In the genomic region with DNA sequence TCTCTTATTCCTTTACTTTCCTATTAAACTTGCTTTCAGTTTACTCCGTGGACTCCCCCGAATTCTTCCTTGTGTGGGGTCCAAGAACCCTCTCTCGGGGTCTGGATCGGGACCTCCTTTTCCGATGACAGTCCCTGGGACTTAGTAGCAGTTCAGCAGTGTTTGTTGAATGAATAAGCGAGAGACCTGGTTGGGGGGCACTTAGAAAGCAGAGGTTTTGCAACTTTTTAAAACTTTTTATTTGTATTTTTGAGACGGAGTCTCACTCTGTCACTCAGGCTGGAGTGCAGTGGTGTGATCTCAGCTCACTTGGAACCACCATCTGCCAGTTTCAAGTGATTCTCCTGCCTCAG, we compare ENCODE assay signal across 27 cellular contexts. TPM values are rescaled to one million over a fixed set of nuclear protein-coding genes. Genes with fewer than 3 reads are reported as not detected.
DNase-seq lines count a peak whose midpoint lies in the region; ATAC-seq, FAIRE-seq and TF ChIP-seq lines count a peak whose summit lies in the region.
"Had no signal": no experiment of that assay in that cellular context is flagged by ENCODE, and none has a peak within 500 bp of the region (broad histone marks: within the 10 kb centered on the region; RNA-seq: fewer than 3 reads in every experiment).

No MANE protein-coding gene starts in this region.

- no peak for FAIRE-seq in K562 (lab: Jason Lieb, UNC)

- H2AFZ ChIP-seq in K562 (ENCODE audit: low read depth, low read length), result peak overlapping the region; percentile 41; the same call in 1 of the 2 replicates
- H2AFZ ChIP-seq: GM23248 had no signal

- H3K36me3 Mint-ChIP-seq in mesothelial cell of epicardium, result no peaks in the 10 kb centered on the region
- H3K36me3 Mint-ChIP-seq: CD8-positive, alpha-beta T cell had no signal

- no peak for TF ChIP-seq RAD21 in K562 (CRISPR knock-in tag; conservative IDR thresholded peaks at IDR 0.05 in 1 of 2, IDR thresholded peaks at IDR 0.05 in 1 of 2)

- H3K79me2 ChIP-seq in K562 (ENCODE audit: control insufficient read depth, insufficient read depth, low read length), result no peaks in the 10 kb centered on the region

- TF ChIP-seq CTCF in K562 (IDR thresholded peaks at IDR 0.05 in 2 of 3, conservative IDR thresholded peaks at IDR 0.05 in 1 of 3; ENCODE audit: insufficient read depth in 2 of 3, low read depth in 1 of 3, low read length in 3 of 3) (no peak), mesothelial cell of epicardium (IDR thresholded peaks at IDR 0.05; ENCODE audit: unreplicated experiment) (no peak), tibial nerve (IDR thresholded peaks at IDR 0.05) (no peak)

- H3K4me3 ChIP-seq in HUES48 (ENCODE audit: low read depth, low read length), result no peak overlapping the region
- H3K4me3 ChIP-seq in K562, result no peak overlapping the region
- no peak overlapping the region for H3K4me3 ChIP-seq in tibial nerve
- H3K4me3 ChIP-seq in SJCRH30, result no peak overlapping the region
- H3K4me3 ChIP-seq: GM23248, Peyer's patch had no signal

- intact Hi-C loops in K562 (cut with micrococcal nuclease), result no loop called here

- H3K4me1 ChIP-seq in HUES48 (ENCODE audit: control insufficient read depth, insufficient read depth, low read length) (peaks cover 20% of the 10 kb centered on the region; the same call in 1 of the 2 replicates), K562 (replicated peaks in 1 of 2; ENCODE audit: control insufficient read depth in 2 of 2, insufficient read depth in 2 of 2, low read length in 2 of 2) (peaks cover 3 to 49% of the 10 kb centered on the region in 2 experiments; a peak in 4 of 5 replicates), tibial nerve (peaks cover 0 to 73% (median 24%) of the 10 kb centered on the region in 4 donors), SJCRH30 (peaks cover 32% of the 10 kb centered on the region)

- TF ChIP-seq POLR2A in K562 (conservative IDR thresholded peaks at IDR 0.05) (no peak), tibial nerve (IDR thresholded peaks at IDR 0.05) (no peak)

- no peak overlapping the region for H3K9ac ChIP-seq in HUES48 (ENCODE audit: low read depth, low read length)
- H3K9ac ChIP-seq in K562 (ENCODE audit: insufficient read depth in 1 of 2, low read depth in 2 of 2, low read length in 2 of 2), result no peak overlapping the region; a peak in 1 of 4 replicates
- H3K9ac ChIP-seq: GM23248 had no signal

- CTCF ChIA-PET in K562 (lab: Yijun Ruan, JAX; ENCODE audit: low intra/inter-chr PET ratio), result no interaction called here

- H3K36me3 ChIP-seq in HUES48 (ENCODE audit: control insufficient read depth, insufficient read depth, low read length), result no peaks in the 10 kb centered on the region
- no peaks in the 10 kb centered on the region for H3K36me3 ChIP-seq in K562 (ENCODE audit: control insufficient read depth, insufficient read depth, low read length)
- H3K36me3 ChIP-seq in tibial nerve, result no peaks in the 10 kb centered on the region
- H3K36me3 ChIP-seq in SJCRH30, result no peaks in the 10 kb centered on the region
- H3K36me3 ChIP-seq: Peyer's patch had no signal

- peak overlapping the region; percentile 96 for H3K27ac Mint-ChIP-seq in mesothelial cell of epicardium
- H3K27ac Mint-ChIP-seq: CD8-positive, alpha-beta T cell had no signal

- TF ChIP-seq EP300 in K562 (IDR thresholded peaks at IDR 0.05; ENCODE audit: low read length), result no peak
- no peak for TF ChIP-seq EP300 in tibial nerve (IDR thresholded peaks at IDR 0.05)

- no peak for DNase-seq in K562 (ENCODE audit: extremely low read depth in 1 of 4, low spot score in 3 of 4)
- DNase-seq in mesothelial cell of epicardium (ENCODE audit: low spot score in 2 of 2, unreplicated experiment in 2 of 2), result no peak
- DNase-seq in tibial nerve (ENCODE audit: low spot score in 2 of 2), result no peak
- DNase-seq in EL, result no peak
- DNase-seq in SJCRH30, result no peak
- DNase-seq in foreskin melanocyte, result no peak
- DNase-seq: ACHN; C1 segment of cervical spinal cord; CD8-positive, alpha-beta T cell; GDM1; NCI-H1105 treated with DMSO at 0.1 percent for 48 hours; NCI-H2029 treated with DMSO at 0.1 percent for 48 hours; NCI-H226; NCI-H510A treated with DMSO at 0.1 percent for 48 hours; NCI-H774; Peyer's patch had no signal

- in situ Hi-C loops in K562 (cut with MboI), result no loop called here

- H4K20me1 ChIP-seq in K562 (replicated peaks; ENCODE audit: control insufficient read depth, insufficient read depth, low read length), result no peaks in the 10 kb centered on the region

- peaks cover 36% of the 10 kb centered on the region for H3K4me1 Mint-ChIP-seq in mesothelial cell of epicardium

- no peaks in the 10 kb centered on the region for H3K27me3 Mint-ChIP-seq in mesothelial cell of epicardium (ENCODE audit: low read depth)

- no TSS peak for BruUV-seq in K562 (replicated peaks; lab: Mats Ljungman, UMichigan)

- peak overlapping the region; percentile 22; the same call in 1 of the 2 replicates for H3K4me2 ChIP-seq in K562 (ENCODE audit: insufficient read depth, low read length)

- ATAC-seq in K562 (no peak), GM18907 (IDR thresholded peaks at IDR 0.05; ENCODE audit: unreplicated experiment) (no peak)
- ATAC-seq: CD8-positive, alpha-beta T cell; Right ventricle myocardium inferior had no signal

- H3K9me3 ChIP-seq in HUES48 (ENCODE audit: control insufficient read depth, insufficient read depth, low read length), result no peaks in the 10 kb centered on the region
- no peaks in the 10 kb centered on the region for H3K9me3 ChIP-seq in K562 (replicated peaks; ENCODE audit: control insufficient read depth, insufficient read depth, low read depth, low read length)
- H3K9me3 ChIP-seq in tibial nerve, result no peaks in the 10 kb centered on the region
- H3K9me3 ChIP-seq in SJCRH30 (replicated peaks), result no peaks in the 10 kb centered on the region
- H3K9me3 ChIP-seq: Peyer's patch had no signal

- POLR2A ChIA-PET in K562 (lab: Yijun Ruan, JAX), result interaction anchor here (1.1 to 1.4 kb wide), 2 partner anchors 11 to 31 kb away, joined by 4 to 5 read pairs; no protein-coding TSS in a partner anchor

- H3K4me3 Mint-ChIP-seq in mesothelial cell of epicardium, result no peak overlapping the region
- H3K4me3 Mint-ChIP-seq: CD8-positive, alpha-beta T cell; H9; IgD-negative memory B cell had no signal

- H3K9me1 ChIP-seq in K562 (ENCODE audit: control insufficient read depth, insufficient read depth, low read length), result no peaks in the 10 kb centered on the region

- H3K27ac ChIP-seq in HUES48 (ENCODE audit: low read depth, low read length) (peak overlapping the region; percentile 27), K562 (ENCODE audit: extremely low read depth, low read depth, low read length) (no peak overlapping the region), tibial nerve (peak overlapping the region; percentile 22 to 94 (median 81)), SJCRH30 (no peak overlapping the region)
- H3K27ac ChIP-seq: GM23248, Peyer's patch had no signal

- 42% methylated on average over 7 of the region's 7 CpGs for WGBS in K562 (ENCODE audit: insufficient coverage, low coverage, missing lambda C conversion rate)
- WGBS in tibial nerve, 2 donors, result 85 to 91% methylated on average over 7 of the region's 7 CpGs

- no peaks in the 10 kb centered on the region for H3K9me3 Mint-ChIP-seq in mesothelial cell of epicardium
- H3K9me3 Mint-ChIP-seq: CD8-positive, alpha-beta T cell; IgD-negative memory B cell had no signal

- no peaks in the 10 kb centered on the region; the same call in 1 of the 2 replicates for H3K27me3 ChIP-seq in HUES48 (ENCODE audit: control insufficient read depth, insufficient read depth, low read length)
- H3K27me3 ChIP-seq in K562 (ENCODE audit: control insufficient read depth in 2 of 2, insufficient read depth in 2 of 2, low read length in 2 of 2), result no peaks in the 10 kb centered on the region
- peaks cover 0 to 7% of the 10 kb centered on the region in 2 donors for H3K27me3 ChIP-seq in tibial nerve
- H3K27me3 ChIP-seq in SJCRH30, result no peaks in the 10 kb centered on the region
- H3K27me3 ChIP-seq: Peyer's patch had no signal

RNA-seq across cellular contexts. Expression of gene ANKRD65, which starts 2.1 kb away (rescaled TPM):
- not detected in 2 replicates for total RNA-seq in K562 (2011; cell fraction: chromatin; rRNA removed; ENCODE audit: low replicate concordance)
- total RNA-seq in K562 (2011; cell fraction: nucleolus; rRNA removed), result not detected in 2 replicates
- total RNA-seq in K562 (2011; cell fraction: nucleoplasm; rRNA removed), result 0.37 TPM in 1 of 2 replicates, not detected in the other
- total RNA-seq in K562 (2014; rRNA removed), result not detected in 2 replicates
- total RNA-seq in K562 (2014; rRNA removed; fragmentation: Illumina TruSeq; extraction: Trizol), result not detected in 2 replicates
- not detected in 2 replicates for total RNA-seq in K562 (2015; rRNA removed; fragmentation: Illumina TruSeq; extraction: Trizol)
- total RNA-seq in K562 (2021), result not detected in 2 replicates
- polyA plus RNA-seq in K562 (2011; rRNA removed), result not detected in 2 replicates
- not detected in 2 replicates for polyA plus RNA-seq in K562 (2011; cell fraction: cytosol; rRNA removed)
- polyA plus RNA-seq in K562 (2011; cell fraction: nucleus; rRNA removed), result not detected in 2 replicates
- 0.11 TPM in 1 of 2 replicates, not detected in the other for polyA plus RNA-seq in K562 (2012)
- polyA plus RNA-seq in K562 (2014; fragmentation: Illumina TruSeq; extraction: Trizol), result not detected in 2 replicates
- polyA plus RNA-seq in K562 (2014; fragmentation: Nextera tagmentation; extraction: Ambion mirVana), result not detected
- not detected in 2 replicates for polyA plus RNA-seq in K562 (2014; rRNA removed)
- polyA minus RNA-seq in K562 (2011; rRNA and poly(A)+ RNA removed), result not detected in 2 replicates
- not detected in 2 replicates for polyA minus RNA-seq in K562 (2011; cell fraction: cytosol; rRNA and poly(A)+ RNA removed)
- not detected in 2 replicates for polyA minus RNA-seq in K562 (2011; cell fraction: nucleus; rRNA and poly(A)+ RNA removed)
- 10.9 to 12.3 TPM (median 11.3 TPM) in 3 replicates for total RNA-seq in mesothelial cell of epicardium
- 10 to 100 TPM; 13.8 to 32.6 (median 19.4) TPM for total RNA-seq in tibial nerve
- 6.1 and 6.2 TPM in 2 replicates for total RNA-seq in SJCRH30 (2014; rRNA removed; shearing (Covaris generic))
- total RNA-seq: Calu3; CD8-positive, alpha-beta T cell; Daoy; HT1080; SK-MEL-5 had no signal
- polyA plus RNA-seq: IgD-negative memory B cell had no signal

RNA-seq across cellular contexts. Expression of gene VWA1, which starts 12.3 kb away (rescaled TPM):
- total RNA-seq in K562 (2011; cell fraction: chromatin; rRNA removed; ENCODE audit: low replicate concordance), result 0.76 and 5.5 TPM in 2 replicates
- total RNA-seq in K562 (2011; cell fraction: nucleolus; rRNA removed), result 5.1 and 7.2 TPM in 2 replicates
- total RNA-seq in K562 (2011; cell fraction: nucleoplasm; rRNA removed), result 1.9 and 3.4 TPM in 2 replicates
- total RNA-seq in K562 (2014; rRNA removed), result 4.0 and 4.6 TPM in 2 replicates
- total RNA-seq in K562 (2014; rRNA removed; fragmentation: Illumina TruSeq; extraction: Trizol), result 0.03 and 0.04 TPM in 2 replicates
- total RNA-seq in K562 (2015; rRNA removed; fragmentation: Illumina TruSeq; extraction: Trizol), result 0.98 and 1.2 TPM in 2 replicates
- total RNA-seq in K562 (2021), result 6.4 and 7.1 TPM in 2 replicates
- 0.85 and 1.6 TPM in 2 replicates for polyA plus RNA-seq in K562 (2011; rRNA removed)
- 1.3 and 7.5 TPM in 2 replicates for polyA plus RNA-seq in K562 (2011; cell fraction: cytosol; rRNA removed)
- 3.0 and 6.5 TPM in 2 replicates for polyA plus RNA-seq in K562 (2011; cell fraction: nucleus; rRNA removed)
- 3.8 and 6.1 TPM in 2 replicates for polyA plus RNA-seq in K562 (2012)
- polyA plus RNA-seq in K562 (2014; fragmentation: Illumina TruSeq; extraction: Trizol), result 0.16 and 0.84 TPM in 2 replicates
- polyA plus RNA-seq in K562 (2014; fragmentation: Nextera tagmentation; extraction: Ambion mirVana), result under 1 TPM; 0.01 to 0.06 TPM
- polyA plus RNA-seq in K562 (2014; rRNA removed), result 2.6 and 3.0 TPM in 2 replicates
- polyA minus RNA-seq in K562 (2011; rRNA and poly(A)+ RNA removed), result 0.42 and 0.69 TPM in 2 replicates
- 2.0 and 2.4 TPM in 2 replicates for polyA minus RNA-seq in K562 (2011; cell fraction: cytosol; rRNA and poly(A)+ RNA removed)
- 2.7 and 4.3 TPM in 2 replicates for polyA minus RNA-seq in K562 (2011; cell fraction: nucleus; rRNA and poly(A)+ RNA removed)
- 57.0 to 59.1 TPM (median 57.7 TPM) in 3 replicates for total RNA-seq in mesothelial cell of epicardium
- total RNA-seq in tibial nerve, result 100 to 1,000 TPM; 142 to 261 (median 161) TPM
- total RNA-seq in SJCRH30 (2014; rRNA removed; shearing (Covaris generic)), result 0.58 and 3.3 TPM in 2 replicates
- total RNA-seq: CD8-positive, alpha-beta T cell had no signal
- polyA plus RNA-seq: IgD-negative memory B cell had no signal

RNA-seq across cellular contexts. Expression of gene MRPL20, which starts 16.1 kb away (rescaled TPM):
- 98.1 and 170 TPM in 2 replicates for total RNA-seq in K562 (2011; cell fraction: chromatin; rRNA removed; ENCODE audit: low replicate concordance)
- total RNA-seq in K562 (2011; cell fraction: nucleolus; rRNA removed), result 136 and 139 TPM in 2 replicates
- total RNA-seq in K562 (2011; cell fraction: nucleoplasm; rRNA removed), result 122 and 137 TPM in 2 replicates
- total RNA-seq in K562 (2014; rRNA removed) (352 and 355 TPM in 2 replicates), K562 (2014; rRNA removed; fragmentation: Illumina TruSeq; extraction: Trizol) (208 and 222 TPM in 2 replicates), K562 (2015; rRNA removed; fragmentation: Illumina TruSeq; extraction: Trizol) (205 and 216 TPM in 2 replicates), K562 (2021) (224 and 229 TPM in 2 replicates), mesothelial cell of epicardium (87.9 to 98.2 TPM (median 94.7 TPM) in 3 replicates), tibial nerve (100 to 1,000 TPM in 3 of 4 donors, 10 to 100 TPM in 1; 84.9 to 165 (median 139) TPM)
- polyA plus RNA-seq in K562 (2011; rRNA removed) (144 and 187 TPM in 2 replicates), K562 (2014; fragmentation: Illumina TruSeq; extraction: Trizol) (180 and 264 TPM in 2 replicates), K562 (2014; fragmentation: Nextera tagmentation; extraction: Ambion mirVana) (100 to 1,000 TPM; 570 to 671 TPM), K562 (2014; rRNA removed) (420 and 491 TPM in 2 replicates)
- polyA plus RNA-seq in K562 (2011; cell fraction: cytosol; rRNA removed), result 164 and 188 TPM in 2 replicates
- polyA plus RNA-seq in K562 (2011; cell fraction: nucleus; rRNA removed), result 104 and 152 TPM in 2 replicates
- 195 and 375 TPM in 2 replicates for polyA plus RNA-seq in K562 (2012)
- 121 and 163 TPM in 2 replicates for polyA minus RNA-seq in K562 (2011; rRNA and poly(A)+ RNA removed)
- polyA minus RNA-seq in K562 (2011; cell fraction: cytosol; rRNA and poly(A)+ RNA removed), result 99.9 and 107 TPM in 2 replicates
- polyA minus RNA-seq in K562 (2011; cell fraction: nucleus; rRNA and poly(A)+ RNA removed), result 44.2 and 57.5 TPM in 2 replicates
- total RNA-seq in SJCRH30 (2014; rRNA removed; shearing (Covaris generic)), result 229 and 236 TPM in 2 replicates

RNA-seq across cellular contexts. Expression of gene CCNL2, which starts 24.1 kb away (rescaled TPM):
- total RNA-seq in K562 (2011; cell fraction: chromatin; rRNA removed; ENCODE audit: low replicate concordance), result 996 and 1,265 TPM in 2 replicates
- 508 and 525 TPM in 2 replicates for total RNA-seq in K562 (2011; cell fraction: nucleolus; rRNA removed)
- total RNA-seq in K562 (2011; cell fraction: nucleoplasm; rRNA removed), result 788 and 831 TPM in 2 replicates
- total RNA-seq in K562 (2014; rRNA removed), result 147 and 176 TPM in 2 replicates
- 65.1 and 66.7 TPM in 2 replicates for total RNA-seq in K562 (2014; rRNA removed; fragmentation: Illumina TruSeq; extraction: Trizol)
- total RNA-seq in K562 (2015; rRNA removed; fragmentation: Illumina TruSeq; extraction: Trizol), result 91.0 and 94.5 TPM in 2 replicates
- total RNA-seq in K562 (2021), result 141 and 167 TPM in 2 replicates
- polyA plus RNA-seq in K562 (2011; rRNA removed), result 236 and 265 TPM in 2 replicates
- 71.9 and 133 TPM in 2 replicates for polyA plus RNA-seq in K562 (2011; cell fraction: cytosol; rRNA removed)
- polyA plus RNA-seq in K562 (2011; cell fraction: nucleus; rRNA removed), result 2,539 and 2,548 TPM in 2 replicates
- polyA plus RNA-seq in K562 (2012), result 104 and 250 TPM in 2 replicates
- polyA plus RNA-seq in K562 (2014; fragmentation: Illumina TruSeq; extraction: Trizol), result 81.0 and 89.7 TPM in 2 replicates
- polyA plus RNA-seq in K562 (2014; fragmentation: Nextera tagmentation; extraction: Ambion mirVana), result 1 to 10 TPM; 2.8 to 5.6 TPM
- polyA plus RNA-seq in K562 (2014; rRNA removed), result 245 and 287 TPM in 2 replicates
- polyA minus RNA-seq in K562 (2011; rRNA and poly(A)+ RNA removed), result 70.2 and 76.2 TPM in 2 replicates
- 31.4 and 45.0 TPM in 2 replicates for polyA minus RNA-seq in K562 (2011; cell fraction: cytosol; rRNA and poly(A)+ RNA removed)
- polyA minus RNA-seq in K562 (2011; cell fraction: nucleus; rRNA and poly(A)+ RNA removed), result 260 and 342 TPM in 2 replicates
- 396 to 423 TPM (median 405 TPM) in 3 replicates for total RNA-seq in mesothelial cell of epicardium
- 100 to 1,000 TPM; 311 to 362 (median 339) TPM for total RNA-seq in tibial nerve
- total RNA-seq in SJCRH30 (2014; rRNA removed; shearing (Covaris generic)), result 124 and 196 TPM in 2 replicates

RNA-seq across cellular contexts. Expression of gene ATAD3C, which starts 26.3 kb away (rescaled TPM):
- 0.21 TPM in 1 of 2 replicates, not detected in the other for total RNA-seq in K562 (2011; cell fraction: chromatin; rRNA removed; ENCODE audit: low replicate concordance)
- total RNA-seq in K562 (2011; cell fraction: nucleolus; rRNA removed), result under 0.01 and 0.13 TPM in 2 replicates
- total RNA-seq in K562 (2011; cell fraction: nucleoplasm; rRNA removed), result 0.07 and 0.23 TPM in 2 replicates
- total RNA-seq in K562 (2014; rRNA removed), result not detected in 2 replicates
- total RNA-seq in K562 (2014; rRNA removed; fragmentation: Illumina TruSeq; extraction: Trizol), result not detected in 2 replicates
- total RNA-seq in K562 (2015; rRNA removed; fragmentation: Illumina TruSeq; extraction: Trizol), result not detected in 2 replicates
- total RNA-seq in K562 (2021), result 0.18 and 0.60 TPM in 2 replicates
- polyA plus RNA-seq in K562 (2011; rRNA removed), result 0.03 and 0.04 TPM in 2 replicates
- polyA plus RNA-seq in K562 (2011; cell fraction: cytosol; rRNA removed), result 0.09 and 0.16 TPM in 2 replicates
- polyA plus RNA-seq in K562 (2011; cell fraction: nucleus; rRNA removed), result 0.10 and 0.21 TPM in 2 replicates
- polyA plus RNA-seq in K562 (2012), result 0.05 and 0.39 TPM in 2 replicates
- not detected in 2 replicates for polyA plus RNA-seq in K562 (2014; fragmentation: Illumina TruSeq; extraction: Trizol)
- polyA plus RNA-seq in K562 (2014; fragmentation: Nextera tagmentation; extraction: Ambion mirVana), result not detected
- polyA plus RNA-seq in K562 (2014; rRNA removed), result not detected in 2 replicates
- not detected in 2 replicates for polyA minus RNA-seq in K562 (2011; rRNA and poly(A)+ RNA removed)
- polyA minus RNA-seq in K562 (2011; cell fraction: cytosol; rRNA and poly(A)+ RNA removed), result not detected in 2 replicates
- 0.11 TPM in 1 of 2 replicates, not detected in the other for polyA minus RNA-seq in K562 (2011; cell fraction: nucleus; rRNA and poly(A)+ RNA removed)
- 2.2 to 3.9 TPM (median 2.9 TPM) in 3 replicates for total RNA-seq in mesothelial cell of epicardium
- 1 to 10 TPM in 3 of 4 donors, under 1 TPM in 1; 0.42 to 9.9 (median 3.2) TPM for total RNA-seq in tibial nerve
- 0.20 TPM in 1 of 2 replicates, not detected in the other for total RNA-seq in SJCRH30 (2014; rRNA removed; shearing (Covaris generic))
- total RNA-seq: GM23248, HT1080, M059J had no signal

Comparison
In these comparisons a context has a peak if more than half of its experiments do, and no peak if none do; other contexts are left out.
1. H3K27ac ChIP-seq: peak in HUES48 (single experiment) and tibial nerve (4 of 4); none in K562 (single experiment) and SJCRH30 (single experiment).